Comparison of ENCODE assay signal across 18 cellular contexts in genomic region chr20:36974660-36975059, GRCh38. TPM values are rescaled to one million over a fixed set of nuclear protein-coding genes. Genes with fewer than 3 reads are reported as not detected.
A peak's percentile ranks its signal among the peaks of the same experiment; 100 is the strongest.
DNase-seq lines count a peak whose midpoint lies in the region; ATAC-seq and TF ChIP-seq lines count a peak whose summit lies in the region.
"Had no signal": no experiment of that assay in that cellular context is flagged by ENCODE, and none has a peak within 500 bp of the region (broad histone marks: within the 10 kb centered on the region; RNA-seq: fewer than 3 reads in every experiment).

No MANE protein-coding gene starts in this region.

- H3K9me3 Mint-ChIP-seq in T-cell = peaks cover 0 to 5% (median 0%) of the 10 kb centered on the region in 3 donors
- no peaks in the 10 kb centered on the region for H3K9me3 Mint-ChIP-seq in type B pancreatic cell

- no peaks in the 10 kb centered on the region for H3K27me3 Mint-ChIP-seq in T-cell
- H3K27me3 Mint-ChIP-seq in type B pancreatic cell = no peaks in the 10 kb centered on the region

- DNase-seq in stimulated activated CD4-positive, alpha-beta T cell treated with anti-CD3 and anti-CD28 coated beads, Interleukin-4, amount 100 ng/mL, for 1 hour = peak; percentile 11
- no peak for DNase-seq in stimulated activated CD4-positive, alpha-beta T cell treated with anti-CD3 and anti-CD28 coated beads, Interleukin-1b, Interleukin-23, amount 100 ng/mL, for 48 hours
- DNase-seq in T-cell = peak in 8 of 34 experiments; percentile 4 to 37 (median 20)
- peak; percentile 8 for DNase-seq in effector CD4-positive, alpha-beta T cell
- no peak for DNase-seq in type B pancreatic cell (ENCODE audit: extremely low spot score, unreplicated experiment)
- DNase-seq in NCI-H1694 (lab: John Stamatoyannopoulos, UW) = no peak
- DNase-seq in glomerular visceral epithelial cell (ENCODE audit: extremely low spot score) = no peak
- DNase-seq: activated gamma-delta T cell, anterior cingulate cortex, DMS79, dorsolateral prefrontal cortex, HCEC 1CT, midbrain, NCI-H2171 treated with DMSO at 0.1 percent for 48 hours, NCI-H524 treated with DMSO at 0.1 percent for 48 hours, uterus had no signal

- H3K4me1 Mint-ChIP-seq in T-cell (peaks cover 31 to 59% (median 45%) of the 10 kb centered on the region in 3 donors), type B pancreatic cell (ENCODE audit: unreplicated experiment) (no peaks in the 10 kb centered on the region)

- H3K36me3 Mint-ChIP-seq in T-cell (peaks cover 10% of the 10 kb centered on the region), type B pancreatic cell (no peaks in the 10 kb centered on the region)
- H3K36me3 Mint-ChIP-seq: neural progenitor cell had no signal

- TF ChIP-seq CTCF in type B pancreatic cell (conservative IDR thresholded peaks at IDR 0.05) = no peak

- CTCF ChIA-PET in T-cell (lab: Charles Lee) = interaction anchor here (0.6 to 1.6 kb wide), 6 partner anchors 16 to 55 kb away, joined by 3 to 9 read pairs (median 4); no protein-coding TSS in a partner anchor

- POLR2A ChIA-PET in T-cell (lab: Charles Lee) = interaction anchor here (0.6 to 1.1 kb wide), 8 partner anchors 24 to 119 kb away, joined by 3 to 8 read pairs (median 3); no protein-coding TSS in a partner anchor

- H3K4me3 Mint-ChIP-seq in T-cell = peak overlapping the region in 1 of 3 donors; percentile 45
- H3K4me3 Mint-ChIP-seq in type B pancreatic cell = no peak overlapping the region
- H3K4me3 Mint-ChIP-seq: neural progenitor cell had no signal

- ATAC-seq in T-cell (replicated peaks in 1 of 4) = peak in 3 of 4 experiments; percentile 51 to 63 (median 59)
- ATAC-seq: K562 had no signal

- H3K27ac Mint-ChIP-seq in T-cell (peak overlapping the region; percentile 88 to 93), type B pancreatic cell (no peak overlapping the region)
- H3K27ac Mint-ChIP-seq: neural progenitor cell had no signal

RNA-seq across cellular contexts. Expression of gene SAMHD1, which starts 23.2 kb away (rescaled TPM):
- 100 to 1,000 TPM; 218 to 437 (median 244) TPM for total RNA-seq in T-cell
- total RNA-seq in type B pancreatic cell (ENCODE audit: low replicate concordance) = 33.4 and 52.6 TPM in 2 replicates

Comparison
In these comparisons a context has a peak if more than half of its experiments do, and no peak if none do; other contexts are left out.
1. DNase-seq: peak in stimulated activated CD4-positive, alpha-beta T cell treated with anti-CD3 and anti-CD28 coated beads, Interleukin-4, amount 100 ng/mL, for 1 hour (single experiment) and effector CD4-positive, alpha-beta T cell (single experiment); none in stimulated activated CD4-positive, alpha-beta T cell treated with anti-CD3 and anti-CD28 coated beads, Interleukin-1b, Interleukin-23, amount 100 ng/mL, for 48 hours (single experiment), type B pancreatic cell (single experiment), NCI-H1694 (single experiment) and glomerular visceral epithelial cell (single experiment).